1 cellular context compared by ENCODE assay signal in genomic region chr17:7351665-7352558, GRCh38.
TF ChIP-seq lines count a peak whose summit lies in the region.

Gene KCTD11 (plus strand): TSS chr17:7352162.

TF ChIP-seq in WTC11, 78 proteins besides CTCF, POLR2A, EP300 and RAD21 (continued from another document):
- TF ChIP-seq, protein P1, sequence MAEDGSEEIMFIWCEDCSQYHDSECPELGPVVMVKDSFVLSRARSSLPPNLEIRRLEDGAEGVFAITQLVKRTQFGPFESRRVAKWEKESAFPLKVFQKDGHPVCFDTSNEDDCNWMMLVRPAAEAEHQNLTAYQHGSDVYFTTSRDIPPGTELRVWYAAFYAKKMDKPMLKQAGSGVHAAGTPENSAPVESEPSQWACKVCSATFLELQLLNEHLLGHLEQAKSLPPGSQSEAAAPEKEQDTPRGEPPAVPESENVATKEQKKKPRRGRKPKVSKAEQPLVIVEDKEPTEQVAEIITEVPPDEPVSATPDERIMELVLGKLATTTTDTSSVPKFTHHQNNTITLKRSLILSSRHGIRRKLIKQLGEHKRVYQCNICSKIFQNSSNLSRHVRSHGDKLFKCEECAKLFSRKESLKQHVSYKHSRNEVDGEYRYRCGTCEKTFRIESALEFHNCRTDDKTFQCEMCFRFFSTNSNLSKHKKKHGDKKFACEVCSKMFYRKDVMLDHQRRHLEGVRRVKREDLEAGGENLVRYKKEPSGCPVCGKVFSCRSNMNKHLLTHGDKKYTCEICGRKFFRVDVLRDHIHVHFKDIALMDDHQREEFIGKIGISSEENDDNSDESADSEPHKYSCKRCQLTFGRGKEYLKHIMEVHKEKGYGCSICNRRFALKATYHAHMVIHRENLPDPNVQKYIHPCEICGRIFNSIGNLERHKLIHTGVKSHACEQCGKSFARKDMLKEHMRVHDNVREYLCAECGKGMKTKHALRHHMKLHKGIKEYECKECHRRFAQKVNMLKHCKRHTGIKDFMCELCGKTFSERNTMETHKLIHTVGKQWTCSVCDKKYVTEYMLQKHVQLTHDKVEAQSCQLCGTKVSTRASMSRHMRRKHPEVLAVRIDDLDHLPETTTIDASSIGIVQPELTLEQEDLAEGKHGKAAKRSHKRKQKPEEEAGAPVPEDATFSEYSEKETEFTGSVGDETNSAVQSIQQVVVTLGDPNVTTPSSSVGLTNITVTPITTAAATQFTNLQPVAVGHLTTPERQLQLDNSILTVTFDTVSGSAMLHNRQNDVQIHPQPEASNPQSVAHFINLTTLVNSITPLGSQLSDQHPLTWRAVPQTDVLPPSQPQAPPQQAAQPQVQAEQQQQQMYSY (CRISPR knock-in tag; IDR thresholded peaks at IDR 0.05): 0 out of 2 replicates have a peak, but pooled peaks have one; percentile 19
- TF ChIP-seq, protein P2, sequence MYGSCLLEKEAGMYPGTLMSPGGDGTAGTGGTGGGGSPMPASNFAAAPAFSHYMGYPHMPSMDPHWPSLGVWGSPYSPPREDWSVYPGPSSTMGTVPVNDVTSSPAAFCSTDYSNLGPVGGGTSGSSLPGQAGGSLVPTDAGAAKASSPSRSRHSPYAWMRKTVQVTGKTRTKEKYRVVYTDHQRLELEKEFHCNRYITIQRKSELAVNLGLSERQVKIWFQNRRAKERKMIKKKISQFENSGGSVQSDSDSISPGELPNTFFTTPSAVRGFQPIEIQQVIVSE (CRISPR knock-in tag; IDR thresholded peaks at IDR 0.05; ENCODE audit: borderline replicate concordance): no peak
- TF ChIP-seq ZNF219 (CRISPR knock-in tag; IDR thresholded peaks at IDR 0.05; ENCODE audit: borderline replicate concordance) (peak; percentile 12; the same call in 1 of the 2 replicates), TEAD4 (CRISPR knock-in tag; IDR thresholded peaks at IDR 0.05) (peak; percentile 71; the same call in 1 of the 2 replicates), ZBTB21 (CRISPR knock-in tag; IDR thresholded peaks at IDR 0.05; ENCODE audit: borderline replicate concordance) (0 out of 2 replicates have a peak, but pooled peaks have one; percentile 25), AFF4 (CRISPR knock-in tag; IDR thresholded peaks at IDR 0.05; ENCODE audit: borderline replicate concordance) (no peak), ZNF423 (CRISPR knock-in tag; IDR thresholded peaks at IDR 0.05) (no peak), SP1 (CRISPR knock-in tag; conservative IDR thresholded peaks at IDR 0.05) (peak; percentile 68), ATF1 (CRISPR knock-in tag; IDR thresholded peaks at IDR 0.05) (no peak), CREM (CRISPR knock-in tag; IDR thresholded peaks at IDR 0.05) (peak; percentile 2; the same call in 1 of the 2 replicates), IRF1 (CRISPR knock-in tag; IDR thresholded peaks at IDR 0.05) (no peak), ZNF121 (CRISPR knock-in tag; IDR thresholded peaks at IDR 0.05) (no peak), NFE2L1 (CRISPR knock-in tag; IDR thresholded peaks at IDR 0.05) (no peak), ZNF232 (CRISPR knock-in tag; IDR thresholded peaks at IDR 0.05) (no peak), NFATC4 (CRISPR knock-in tag; IDR thresholded peaks at IDR 0.05) (no peak), MYBL2 (CRISPR knock-in tag; IDR thresholded peaks at IDR 0.05) (peak; percentile 68), OVOL2 (CRISPR knock-in tag; IDR thresholded peaks at IDR 0.05; ENCODE audit: borderline replicate concordance) (no peak), ZNF512 (CRISPR knock-in tag; IDR thresholded peaks at IDR 0.05; ENCODE audit: borderline replicate concordance) (no peak), GABPB1 (CRISPR knock-in tag; IDR thresholded peaks at IDR 0.05) (no peak; the same call in 1 of the 2 replicates), NR1H2 (CRISPR knock-in tag; IDR thresholded peaks at IDR 0.05) (no peak), SMAD4 (CRISPR knock-in tag; IDR thresholded peaks at IDR 0.05) (no peak), ZBTB43 (CRISPR knock-in tag; IDR thresholded peaks at IDR 0.05) (no peak), SOX15 (CRISPR knock-in tag; IDR thresholded peaks at IDR 0.05) (no peak), TEAD1 (CRISPR knock-in tag; IDR thresholded peaks at IDR 0.05) (0 out of 2 replicates have a peak, but pooled peaks have one; percentile 24), TCF7 (CRISPR knock-in tag; IDR thresholded peaks at IDR 0.05; ENCODE audit: low read depth) (no peak), SMAD3 (CRISPR knock-in tag; IDR thresholded peaks at IDR 0.05; ENCODE audit: borderline replicate concordance) (no peak), CREB1 (CRISPR knock-in tag; IDR thresholded peaks at IDR 0.05) (no peak), ZNF416 (CRISPR knock-in tag; IDR thresholded peaks at IDR 0.05) (no peak)
- TF ChIP-seq, protein P3, sequence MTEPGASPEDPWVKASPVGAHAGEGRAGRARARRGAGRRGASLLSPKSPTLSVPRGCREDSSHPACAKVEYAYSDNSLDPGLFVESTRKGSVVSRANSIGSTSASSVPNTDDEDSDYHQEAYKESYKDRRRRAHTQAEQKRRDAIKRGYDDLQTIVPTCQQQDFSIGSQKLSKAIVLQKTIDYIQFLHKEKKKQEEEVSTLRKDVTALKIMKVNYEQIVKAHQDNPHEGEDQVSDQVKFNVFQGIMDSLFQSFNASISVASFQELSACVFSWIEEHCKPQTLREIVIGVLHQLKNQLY (CRISPR knock-in tag; IDR thresholded peaks at IDR 0.05): no peak
- TF ChIP-seq, protein P4, sequence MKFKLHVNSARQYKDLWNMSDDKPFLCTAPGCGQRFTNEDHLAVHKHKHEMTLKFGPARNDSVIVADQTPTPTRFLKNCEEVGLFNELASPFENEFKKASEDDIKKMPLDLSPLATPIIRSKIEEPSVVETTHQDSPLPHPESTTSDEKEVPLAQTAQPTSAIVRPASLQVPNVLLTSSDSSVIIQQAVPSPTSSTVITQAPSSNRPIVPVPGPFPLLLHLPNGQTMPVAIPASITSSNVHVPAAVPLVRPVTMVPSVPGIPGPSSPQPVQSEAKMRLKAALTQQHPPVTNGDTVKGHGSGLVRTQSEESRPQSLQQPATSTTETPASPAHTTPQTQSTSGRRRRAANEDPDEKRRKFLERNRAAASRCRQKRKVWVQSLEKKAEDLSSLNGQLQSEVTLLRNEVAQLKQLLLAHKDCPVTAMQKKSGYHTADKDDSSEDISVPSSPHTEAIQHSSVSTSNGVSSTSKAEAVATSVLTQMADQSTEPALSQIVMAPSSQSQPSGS (CRISPR knock-in tag; IDR thresholded peaks at IDR 0.05; ENCODE audit: borderline replicate concordance, low read depth): no peak
- TF ChIP-seq, protein P5, sequence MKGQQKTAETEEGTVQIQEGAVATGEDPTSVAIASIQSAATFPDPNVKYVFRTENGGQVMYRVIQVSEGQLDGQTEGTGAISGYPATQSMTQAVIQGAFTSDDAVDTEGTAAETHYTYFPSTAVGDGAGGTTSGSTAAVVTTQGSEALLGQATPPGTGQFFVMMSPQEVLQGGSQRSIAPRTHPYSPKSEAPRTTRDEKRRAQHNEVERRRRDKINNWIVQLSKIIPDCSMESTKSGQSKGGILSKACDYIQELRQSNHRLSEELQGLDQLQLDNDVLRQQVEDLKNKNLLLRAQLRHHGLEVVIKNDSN (CRISPR knock-in tag; IDR thresholded peaks at IDR 0.05): no peak
- TF ChIP-seq, protein P6, sequence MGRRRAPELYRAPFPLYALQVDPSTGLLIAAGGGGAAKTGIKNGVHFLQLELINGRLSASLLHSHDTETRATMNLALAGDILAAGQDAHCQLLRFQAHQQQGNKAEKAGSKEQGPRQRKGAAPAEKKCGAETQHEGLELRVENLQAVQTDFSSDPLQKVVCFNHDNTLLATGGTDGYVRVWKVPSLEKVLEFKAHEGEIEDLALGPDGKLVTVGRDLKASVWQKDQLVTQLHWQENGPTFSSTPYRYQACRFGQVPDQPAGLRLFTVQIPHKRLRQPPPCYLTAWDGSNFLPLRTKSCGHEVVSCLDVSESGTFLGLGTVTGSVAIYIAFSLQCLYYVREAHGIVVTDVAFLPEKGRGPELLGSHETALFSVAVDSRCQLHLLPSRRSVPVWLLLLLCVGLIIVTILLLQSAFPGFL (CRISPR knock-in tag; IDR thresholded peaks at IDR 0.05; ENCODE audit: borderline replicate concordance): no peak
- TF ChIP-seq, protein P7, sequence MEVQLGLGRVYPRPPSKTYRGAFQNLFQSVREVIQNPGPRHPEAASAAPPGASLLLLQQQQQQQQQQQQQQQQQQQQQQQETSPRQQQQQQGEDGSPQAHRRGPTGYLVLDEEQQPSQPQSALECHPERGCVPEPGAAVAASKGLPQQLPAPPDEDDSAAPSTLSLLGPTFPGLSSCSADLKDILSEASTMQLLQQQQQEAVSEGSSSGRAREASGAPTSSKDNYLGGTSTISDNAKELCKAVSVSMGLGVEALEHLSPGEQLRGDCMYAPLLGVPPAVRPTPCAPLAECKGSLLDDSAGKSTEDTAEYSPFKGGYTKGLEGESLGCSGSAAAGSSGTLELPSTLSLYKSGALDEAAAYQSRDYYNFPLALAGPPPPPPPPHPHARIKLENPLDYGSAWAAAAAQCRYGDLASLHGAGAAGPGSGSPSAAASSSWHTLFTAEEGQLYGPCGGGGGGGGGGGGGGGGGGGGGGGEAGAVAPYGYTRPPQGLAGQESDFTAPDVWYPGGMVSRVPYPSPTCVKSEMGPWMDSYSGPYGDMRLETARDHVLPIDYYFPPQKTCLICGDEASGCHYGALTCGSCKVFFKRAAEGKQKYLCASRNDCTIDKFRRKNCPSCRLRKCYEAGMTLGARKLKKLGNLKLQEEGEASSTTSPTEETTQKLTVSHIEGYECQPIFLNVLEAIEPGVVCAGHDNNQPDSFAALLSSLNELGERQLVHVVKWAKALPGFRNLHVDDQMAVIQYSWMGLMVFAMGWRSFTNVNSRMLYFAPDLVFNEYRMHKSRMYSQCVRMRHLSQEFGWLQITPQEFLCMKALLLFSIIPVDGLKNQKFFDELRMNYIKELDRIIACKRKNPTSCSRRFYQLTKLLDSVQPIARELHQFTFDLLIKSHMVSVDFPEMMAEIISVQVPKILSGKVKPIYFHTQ (CRISPR knock-in tag; IDR thresholded peaks at IDR 0.05): no peak
